In the genomic region with DNA sequence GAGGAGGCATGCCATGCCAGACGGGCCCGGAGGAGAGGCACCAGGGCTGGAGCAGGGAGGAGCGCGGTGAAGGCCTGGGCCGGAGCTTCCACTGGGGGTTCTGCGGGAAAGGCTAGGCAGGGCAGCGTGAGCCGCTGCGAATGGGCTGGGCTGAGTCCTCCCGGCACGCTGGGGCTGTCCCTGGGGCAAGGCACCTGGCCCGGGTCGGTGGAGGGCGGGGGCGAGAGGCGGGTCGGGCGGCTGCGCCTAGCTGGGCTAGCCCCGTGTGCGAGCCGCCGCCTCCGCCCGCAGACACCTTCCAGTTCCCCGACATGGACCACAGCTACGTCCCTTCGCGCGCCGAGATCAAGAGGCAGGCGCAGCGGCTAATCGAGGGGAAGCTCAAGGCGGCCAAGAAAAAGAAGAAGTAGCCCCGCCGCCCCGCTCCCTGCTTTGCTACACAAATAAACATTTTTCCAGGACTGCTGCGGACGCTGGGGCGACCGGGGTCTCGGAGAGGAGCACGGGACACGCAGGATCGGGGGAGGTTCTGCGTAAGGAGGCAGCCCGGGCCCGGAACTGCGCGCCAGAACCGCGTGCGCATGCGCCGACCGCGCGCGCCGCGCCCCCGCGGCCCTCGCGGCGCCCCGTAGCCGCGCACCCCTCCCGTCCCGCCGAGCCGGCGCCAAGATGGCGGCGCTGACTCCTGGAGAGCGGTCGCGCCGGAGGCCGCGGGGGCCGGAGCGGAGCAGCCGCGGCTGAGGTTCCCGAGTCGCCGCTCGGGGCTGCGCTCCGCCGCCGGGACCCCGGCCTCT, we compare ENCODE assay signal across 8 cellular contexts. TPM values are rescaled to one million over a fixed set of nuclear protein-coding genes. Genes with fewer than 3 reads are reported as not detected.
DNase-seq lines count a peak whose midpoint lies in the region; TF ChIP-seq lines count a peak whose summit lies in the region.

A gene with protein sequence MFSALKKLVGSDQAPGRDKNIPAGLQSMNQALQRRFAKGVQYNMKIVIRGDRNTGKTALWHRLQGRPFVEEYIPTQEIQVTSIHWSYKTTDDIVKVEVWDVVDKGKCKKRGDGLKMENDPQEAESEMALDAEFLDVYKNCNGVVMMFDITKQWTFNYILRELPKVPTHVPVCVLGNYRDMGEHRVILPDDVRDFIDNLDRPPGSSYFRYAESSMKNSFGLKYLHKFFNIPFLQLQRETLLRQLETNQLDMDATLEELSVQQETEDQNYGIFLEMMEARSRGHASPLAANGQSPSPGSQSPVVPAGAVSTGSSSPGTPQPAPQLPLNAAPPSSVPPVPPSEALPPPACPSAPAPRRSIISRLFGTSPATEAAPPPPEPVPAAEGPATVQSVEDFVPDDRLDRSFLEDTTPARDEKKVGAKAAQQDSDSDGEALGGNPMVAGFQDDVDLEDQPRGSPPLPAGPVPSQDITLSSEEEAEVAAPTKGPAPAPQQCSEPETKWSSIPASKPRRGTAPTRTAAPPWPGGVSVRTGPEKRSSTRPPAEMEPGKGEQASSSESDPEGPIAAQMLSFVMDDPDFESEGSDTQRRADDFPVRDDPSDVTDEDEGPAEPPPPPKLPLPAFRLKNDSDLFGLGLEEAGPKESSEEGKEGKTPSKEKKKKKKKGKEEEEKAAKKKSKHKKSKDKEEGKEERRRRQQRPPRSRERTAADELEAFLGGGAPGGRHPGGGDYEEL (plus strand): TSS at position 668 of the 794 bp plus-strand sequence. CDS start 249 bp downstream, outside the sequence.

- WGBS in GM23248 (ENCODE audit: low coverage in 1 of 2, low lambda C conversion rate in 2 of 2, missing lambda C conversion rate in 2 of 2), 2 experiments: 1% methylated on average over 75 to 80 of the region's 96 CpGs
- WGBS in adrenal gland, 4 donors: 0 to 3% (median 0%) methylated on average over 15 to 96 of the region's 96 CpGs; no CpG with 5 or more reads in 1 of the 4 donors
- under 1% methylated on average over 96 of the region's 96 CpGs for WGBS in urinary bladder

- no peaks in the 10 kb centered on the region for H4K20me1 ChIP-seq in GM23248 (ENCODE audit: insufficient read depth)

- H3K9ac ChIP-seq in GM23248: peak within 1 kb of the TSS; percentile 93

- H3K27me3 ChIP-seq in GM23248 (replicated peaks; ENCODE audit: insufficient read depth) (0 out of 2 replicates have a peak, but pooled peaks cover under 1% of the 10 kb centered on the region), adrenal gland (no peaks in the 10 kb centered on the region), left ventricle myocardium inferior (ENCODE audit: low read depth) (peaks cover under 1% of the 10 kb centered on the region)

- H3K9me3 ChIP-seq in GM23248 (ENCODE audit: low read depth) (no peaks in the 10 kb centered on the region), adrenal gland (replicated peaks in 1 of 3) (no peaks in the 10 kb centered on the region), left ventricle myocardium inferior (replicated peaks) (no peaks in the 10 kb centered on the region)

- H3K27ac ChIP-seq in GM23248: peak within 1 kb of the TSS; percentile 47
- peak within 1 kb of the TSS; percentile 39 to 94 (median 85) for H3K27ac ChIP-seq in adrenal gland
- peak within 1 kb of the TSS; percentile 92 for H3K27ac ChIP-seq in left ventricle myocardium inferior (replicated peaks)
- H3K27ac ChIP-seq in urinary bladder (ENCODE audit: low read depth): peak within 1 kb of the TSS; percentile 70

- H3K79me2 ChIP-seq in GM23248 (ENCODE audit: insufficient read depth): peaks cover 45% of the 10 kb centered on the region

- in situ Hi-C loops in GM23248 (cut with MboI): no loop called here

- 0 out of 2 replicates have a peak, but pooled peaks cover 7% of the 10 kb centered on the region for H3K36me3 ChIP-seq in GM23248 (ENCODE audit: low read depth)
- no peaks in the 10 kb centered on the region for H3K36me3 ChIP-seq in adrenal gland (replicated peaks in 1 of 2)
- H3K36me3 ChIP-seq in left ventricle myocardium inferior: peaks cover 8% of the 10 kb centered on the region
- no peaks in the 10 kb centered on the region for H3K36me3 ChIP-seq in urinary bladder (ENCODE audit: insufficient read depth)

- DNase-seq in GDM1 (lab: John Stamatoyannopoulos, UW): peak; percentile 82
- peak; percentile 89 for DNase-seq in GM23248
- no peak for DNase-seq in LNCaP clone FGC (ENCODE audit: low read depth)
- DNase-seq in adrenal gland: peak; percentile 70 to 83 (median 76)
- peak; percentile 81 for DNase-seq in left ventricle myocardium inferior
- no peak for DNase-seq in pulmonary artery endothelial cell (ENCODE audit: low read depth, low spot score)

- intact Hi-C loops in T-helper 1 cell treated with Interleukin-12 subunit alpha and Interleukin-12 subunit beta and Interleukin-4 antibody, amounts not matched to agents 30 ng/mL and 1 ng/mL, for 36 hours (cut with micrococcal nuclease): loop anchor here (1.0 to 5.0 kb wide), 4 partner anchors 7 to 279 kb away; a partner anchor contains a TSS
- intact Hi-C loops in adrenal gland (cut with DNase I): no loop called here
- intact Hi-C loops in left ventricle myocardium inferior (cut with micrococcal nuclease): no loop called here

- peaks cover 7% of the 10 kb centered on the region; the same call in 1 of the 2 replicates for H3F3A ChIP-seq in GM23248 (ENCODE audit: insufficient read depth)

- H3K4me1 ChIP-seq in GM23248 (ENCODE audit: insufficient read depth) (peaks cover 12% of the 10 kb centered on the region; the same call in 1 of the 2 replicates), adrenal gland (replicated peaks in 1 of 2) (peaks cover 9 to 25% of the 10 kb centered on the region in 2 donors), left ventricle myocardium inferior (peaks cover 54% of the 10 kb centered on the region), urinary bladder (ENCODE audit: insufficient read depth) (peaks cover 1% of the 10 kb centered on the region)

- no peaks in the 10 kb centered on the region for H3K9me2 ChIP-seq in GM23248 (ENCODE audit: insufficient read depth)

- peak; percentile 62 to 66 for TF ChIP-seq POLR2A in adrenal gland (IDR thresholded peaks at IDR 0.05)

- peak within 1 kb of the TSS; percentile 85 for H3K4me2 ChIP-seq in GM23248 (ENCODE audit: unreplicated experiment)

- H2AFZ ChIP-seq in GM23248: peak within 1 kb of the TSS; percentile 85

- H3K4me3 ChIP-seq in GM23248 (peak within 1 kb of the TSS; percentile 87), LNCaP clone FGC (ENCODE audit: low read depth, low read length) (peak within 1 kb of the TSS; percentile 81), adrenal gland (peak within 1 kb of the TSS; percentile 48 to 100 (median 69)), left ventricle myocardium inferior (peak within 1 kb of the TSS; percentile 98), urinary bladder (ENCODE audit: low read depth, low read length) (peak within 1 kb of the TSS; percentile 98)

- no peak for TF ChIP-seq CTCF in LNCaP clone FGC (IDR thresholded peaks at IDR 0.05; ENCODE audit: control insufficient read depth, extremely low read depth, insufficient read depth)
- TF ChIP-seq CTCF in adrenal gland (IDR thresholded peaks at IDR 0.05): no peak
- TF ChIP-seq CTCF in left ventricle myocardium inferior (IDR thresholded peaks at IDR 0.05; ENCODE audit: borderline replicate concordance): no peak

RNA-seq across cellular contexts. Expression of the gene that starts here (rescaled TPM):
- total RNA-seq in GM23248 (2014; rRNA removed; shearing (Covaris generic)): 74.4 and 81.1 TPM in 2 replicates
- polyA plus RNA-seq in GM23248 (2016; fragmentation: Nextera tagmentation; extraction: Ambion mirVana) (21.6 and 22.0 TPM in 2 replicates), adrenal gland (100 to 1,000 TPM in 1 of 3 donors, 10 to 100 TPM in 2; 24.0 to 150 (median 71.1) TPM), urinary bladder (60.0 TPM)
- 106 and 107 TPM in 2 replicates for total RNA-seq in T-helper 1 cell treated with Interleukin-12 subunit alpha and Interleukin-12 subunit beta and Interleukin-4 antibody, amounts not matched to agents 30 ng/mL and 1 ng/mL, for 36 hours
- total RNA-seq in adrenal gland (10 to 100 TPM; 46.2 to 82.0 (median 61.0) TPM), left ventricle myocardium inferior (64.1 TPM), pulmonary artery endothelial cell (85.5 and 96.1 TPM in 2 replicates), urinary bladder (29.1 TPM)

Comparison
In these comparisons a context has a peak if more than half of its experiments do, and no peak if none do; other contexts are left out.
1. DNase-seq: peak in GDM1 (single experiment), GM23248 (single experiment), adrenal gland (7 of 7) and left ventricle myocardium inferior (single experiment); none in LNCaP clone FGC (single experiment) and pulmonary artery endothelial cell (single experiment).
2. Peak in every context shown above with its lines, with median percentiles within 50 percentile points of each other: H3K27ac ChIP-seq and H3K4me3 ChIP-seq.